Comparison of ENCODE assay signal across 26 cellular contexts in the genomic region with DNA sequence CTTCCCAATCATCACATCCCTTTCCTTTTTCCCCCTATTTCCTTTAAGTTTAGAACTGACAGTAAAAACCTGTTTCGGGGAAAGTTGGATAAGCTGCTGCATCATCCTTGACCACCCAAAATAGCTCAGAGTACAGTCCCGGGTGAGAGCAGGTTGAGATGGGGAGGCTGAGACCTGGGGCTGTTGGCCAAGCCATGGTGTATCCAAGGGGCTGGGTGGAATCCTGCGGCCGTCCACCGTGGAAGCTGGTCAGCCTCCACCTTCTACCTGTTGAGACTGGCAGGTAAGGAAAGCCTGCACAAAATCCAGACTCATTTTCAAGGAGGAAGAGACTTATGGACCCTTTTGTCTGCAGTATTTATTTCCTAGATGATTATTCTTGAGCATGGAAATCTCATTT.
"Had no signal": no experiment of that assay in that cellular context is flagged by ENCODE, and none has a peak within 500 bp of the region (broad histone marks: within the 10 kb centered on the region; RNA-seq: fewer than 3 reads in every experiment).

No MANE protein-coding gene starts in this region.

- H3K4me1 ChIP-seq: breast epithelium had no signal

- H3K27me3 ChIP-seq: adrenal gland, body of pancreas, breast epithelium, MG63 had no signal

- H3K36me3 ChIP-seq: adrenal gland, breast epithelium, MG63 had no signal

- DNase-seq: activated CD4-positive, alpha-beta T cell treated with anti-CD3 and anti-CD28 coated beads, Interleukin-2, amount 10 ng/mL, durations not matched to agents 24 days and 14 days; activated CD4-positive, alpha-beta T cell treated with anti-CD3 and anti-CD28 coated beads, Interleukin-2, amount 50 U/mL, for 4 hours; activated CD8-positive, alpha-beta T cell treated with anti-CD3 and anti-CD28 coated beads for 36 hours; activated effector memory CD4-positive, alpha-beta T cell treated with anti-CD3 and anti-CD28 coated beads, Interleukin-2, amount 50 U/mL, for 16 hours; activated naive CD4-positive, alpha-beta T cell; activated T-cell treated with anti-CD3 and anti-CD28 coated beads, Interleukin-2, amount 50 U/mL, for 1 hour; activated T-cell treated with anti-CD3 and anti-CD28 coated beads, Interleukin-2, amount 50 U/mL, for 72 hours; adrenal gland; body of pancreas; caudate nucleus; Kasumi-1; KG1; MG63; NCI-H1048; NCI-H1436 treated with DMSO at 0.1 percent for 48 hours; NCI-H1694 treated with DMSO at 0.1 percent for 48 hours; NCI-H2029; NCI-H510A; NCI-H526; NCI-H748 treated with DMSO at 0.1 percent for 48 hours; NK-92 treated with Interleukin-12 subunit alpha and Interleukin-12 subunit beta, amount 100 ng/mL, for 24 hours; PC-3; SIG-M5; T-helper 1 cell had no signal

- H3K4me3 ChIP-seq: adrenal gland, body of pancreas, breast epithelium, MG63 had no signal

- H3K9me3 ChIP-seq: adrenal gland, body of pancreas, breast epithelium, MG63 had no signal

- H3K27ac ChIP-seq: adrenal gland, body of pancreas, breast epithelium, RWPE1 had no signal
